30 cellular contexts compared by ENCODE assay signal in the genomic region with DNA sequence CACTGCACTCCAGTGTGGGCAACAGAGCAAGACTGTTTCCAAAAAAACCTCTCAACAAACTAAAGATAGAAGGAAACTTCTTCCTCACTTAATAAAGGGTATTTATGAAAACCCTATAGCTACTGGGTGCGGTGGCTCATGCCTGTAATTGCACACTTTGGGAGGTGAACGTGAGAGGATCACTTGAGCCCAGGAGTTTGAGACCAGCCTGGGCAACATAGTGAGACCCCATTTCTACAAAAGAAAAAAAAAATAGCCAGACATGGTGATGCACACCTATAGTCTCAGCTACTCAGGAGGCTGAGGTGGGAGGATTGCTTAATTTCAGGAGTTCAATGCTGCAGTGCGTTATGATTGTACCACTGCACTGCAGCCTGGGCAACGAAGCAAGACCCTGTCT. TPM values are rescaled to one million over a fixed set of nuclear protein-coding genes. Genes with fewer than 3 reads are reported as not detected.
DNase-seq lines count a peak whose midpoint lies in the region; ATAC-seq, FAIRE-seq and TF ChIP-seq lines count a peak whose summit lies in the region.
"Had no signal": no experiment of that assay in that cellular context is flagged by ENCODE, and none has a peak within 500 bp of the region (broad histone marks: within the 10 kb centered on the region; RNA-seq: fewer than 3 reads in every experiment).

No MANE protein-coding gene starts in this region.

- WGBS in HepG2 (ENCODE audit: low lambda C conversion rate): 96% methylated on average over 4 of the region's 4 CpGs
- whole genome bisulfite sequencing in right lobe of liver (ENCODE audit: insufficient coverage, low coverage, low lambda C conversion rate, missing lambda C conversion rate): 91% methylated on average over 4 of the region's 4 CpGs

- H3K79me2 ChIP-seq in HepG2 (ENCODE audit: insufficient read depth, low read length): peaks cover 50% of the 10 kb centered on the region

- no peak overlapping the region for H3K4me2 ChIP-seq in HepG2 (ENCODE audit: low read depth, low read length)
- H3K4me2 ChIP-seq: BLaER1 had no signal

- H3K27me3 ChIP-seq in HepG2 (ENCODE audit: control insufficient read depth in 1 of 2, insufficient read depth in 2 of 2, low read length in 2 of 2): no peaks in the 10 kb centered on the region
- no peaks in the 10 kb centered on the region for H3K27me3 ChIP-seq in right lobe of liver
- H3K27me3 ChIP-seq: BE2C, BLaER1 had no signal

- TF ChIP-seq EP300 in HepG2 (IDR thresholded peaks at IDR 0.05; ENCODE audit: low read depth in 2 of 2, low read length in 2 of 2) (no peak), HepG2 (CRISPR knock-in tag; IDR thresholded peaks at IDR 0.05; ENCODE audit: borderline replicate concordance) (no peak)

- H3K27ac ChIP-seq in HepG2 (ENCODE audit: extremely low read length, insufficient read depth, low read length): no peak overlapping the region
- no peak overlapping the region for H3K27ac ChIP-seq in right lobe of liver
- H3K27ac ChIP-seq: BLaER1 had no signal

- in situ Hi-C loops in HepG2 (cut with HindIII; ENCODE audit: extremely low pct_ligation_motif_present, low pct_unique_long_range_greater_than_20kb): no loop called here

- no peak overlapping the region for H3K4me3 Mint-ChIP-seq in WTC11
- H3K4me3 Mint-ChIP-seq: CD14-positive monocyte; CD4-positive, alpha-beta memory T cell; CD4-positive, CD25-positive, alpha-beta regulatory T cell; CD8-positive, alpha-beta memory T cell had no signal

- CTCF ChIA-PET in HepG2 (lab: Yijun Ruan, JAX; ENCODE audit: low intra/inter-chr PET ratio, low total read pairs): no interaction called here
- CTCF ChIA-PET in WTC11 (lab: Charles Lee): no interaction called here

- H3K36me3 Mint-ChIP-seq in WTC11: no peaks in the 10 kb centered on the region; the same call in 1 of the 2 replicates

- no peak overlapping the region for H3K27ac Mint-ChIP-seq in WTC11
- H3K27ac Mint-ChIP-seq: CD14-positive monocyte; CD4-positive, CD25-positive, alpha-beta regulatory T cell; CD8-positive, alpha-beta memory T cell had no signal

- H3K9me3 Mint-ChIP-seq in WTC11: no peaks in the 10 kb centered on the region
- H3K9me3 Mint-ChIP-seq: CD4-positive, alpha-beta memory T cell; CD4-positive, CD25-positive, alpha-beta regulatory T cell; CD8-positive, alpha-beta memory T cell had no signal

- ATAC-seq in HepG2 (no peak), right lobe of liver (no peak), WTC11 (no peak)
- ATAC-seq: GM12878 had no signal

- no peaks in the 10 kb centered on the region for H3K27me3 Mint-ChIP-seq in WTC11 (ENCODE audit: low read depth)
- H3K27me3 Mint-ChIP-seq: CD4-positive, alpha-beta memory T cell; CD4-positive, CD25-positive, alpha-beta regulatory T cell; CD8-positive, alpha-beta memory T cell had no signal

- no TSS peak for BruUV-seq in HepG2 (replicated peaks; lab: Mats Ljungman, UMichigan)

- no peak overlapping the region for H2AFZ ChIP-seq in HepG2 (ENCODE audit: low read length)

- TF ChIP-seq POLR2A in HepG2 (IDR thresholded peaks at IDR 0.05; ENCODE audit: insufficient read depth in 1 of 2, low read depth in 2 of 2, low read length in 2 of 2) (no peak), right lobe of liver (IDR thresholded peaks at IDR 0.05) (no peak)

- H3K36me3 ChIP-seq in HepG2 (replicated peaks in 1 of 2; ENCODE audit: control insufficient read depth in 1 of 2, insufficient read depth in 2 of 2, low read length in 2 of 2) (peaks cover 3 to 15% of the 10 kb centered on the region in 2 experiments; a peak in 3 of 5 replicates), right lobe of liver (no peaks in the 10 kb centered on the region)
- H3K36me3 ChIP-seq: BE2C had no signal

- TF ChIP-seq CTCF in HepG2 (CRISPR knock-in tag; IDR thresholded peaks at IDR 0.05) (no peak), right lobe of liver (IDR thresholded peaks at IDR 0.05) (no peak), WTC11 (IDR thresholded peaks at IDR 0.05) (no peak)

- intact Hi-C loops in HepG2 (cut with micrococcal nuclease; ENCODE audit: unreplicated experiment) (no loop called here), right lobe of liver (cut with DNase I) (no loop called here)

- no peaks in the 10 kb centered on the region for H3K4me1 Mint-ChIP-seq in WTC11

- H3K9ac ChIP-seq in HepG2 (ENCODE audit: insufficient read depth, low read depth, low read length): no peak overlapping the region
- H3K9ac ChIP-seq: BLaER1 had no signal

- H3K4me3 ChIP-seq in HepG2 (replicated peaks in 1 of 3; ENCODE audit: insufficient read depth in 1 of 3, low read depth in 2 of 3, low read length in 3 of 3): no peak overlapping the region
- H3K4me3 ChIP-seq in right lobe of liver: no peak overlapping the region
- H3K4me3 ChIP-seq: BLaER1, GM12878 had no signal

- no peak for TF ChIP-seq RAD21 in HepG2 (CRISPR knock-in tag; IDR thresholded peaks at IDR 0.05)

- POLR2A ChIA-PET in HepG2 (lab: Yijun Ruan, JAX): interaction anchor here (0.6 to 1.9 kb wide), 2 partner anchors 30 to 50 kb away, joined by 3 to 4 read pairs; partner anchors contain the start of gene UBA7
- POLR2A ChIA-PET in WTC11 (lab: Charles Lee): no interaction called here

- H3K9me3 ChIP-seq in HepG2 (ENCODE audit: low read length) (no peaks in the 10 kb centered on the region), right lobe of liver (no peaks in the 10 kb centered on the region)
- H3K9me3 ChIP-seq: BE2C, BLaER1 had no signal

- H4K20me1 ChIP-seq in HepG2 (ENCODE audit: insufficient read depth, low read length): 0 out of 2 replicates have a peak, but pooled peaks cover 4% of the 10 kb centered on the region

- FAIRE-seq in HepG2 (lab: Jason Lieb, UNC): no peak
- FAIRE-seq: A204.1, GM12878, GM12892, GM18507 had no signal

- H3K4me1 ChIP-seq in HepG2 (ENCODE audit: insufficient read depth, low read length) (no peaks in the 10 kb centered on the region), right lobe of liver (peaks cover 0 to 1% (median 0%) of the 10 kb centered on the region in 4 donors)
- H3K4me1 ChIP-seq: BE2C, BLaER1 had no signal

- DNase-seq in HepG2 (ENCODE audit: low spot score) (no peak), right lobe of liver (no peak), WTC11 (ENCODE audit: low spot score) (no peak), foreskin melanocyte (no peak)
- no peak for DNase-seq in activated CD4-positive, alpha-beta T cell treated with anti-CD3 and anti-CD28 coated beads, Interleukin-2, amount 50 U/mL, for 1 hour
- DNase-seq: 8988T; ACHN; BE2C; C1 segment of cervical spinal cord; CD4-positive, alpha-beta memory T cell; CD4-positive, CD25-positive, alpha-beta regulatory T cell; CD8-positive, alpha-beta memory T cell; COR-L47; DMS 273 treated with DMSO at 0.1 percent for 48 hours; DMS153; DMS53; DMS79; DND-41; EL; GDM1 had no signal

RNA-seq across cellular contexts. Expression of gene IP6K1, which starts 22.4 kb away (rescaled TPM):
- total RNA-seq in HepG2 (2016; rRNA removed; fragmentation: Illumina TruSeq; extraction: Trizol): 17.7 and 20.0 TPM in 2 replicates
- total RNA-seq in HepG2 (2016; cell fraction: cytosol; rRNA removed; fragmentation: Illumina TruSeq; extraction: Trizol; ENCODE audit: low read depth): 2.3 and 2.4 TPM in 2 replicates
- total RNA-seq in HepG2 (2016; cell fraction: insoluble cytoplasmic fraction; rRNA removed; fragmentation: Illumina TruSeq; extraction: Trizol): 18.9 TPM in 2 replicates
- total RNA-seq in HepG2 (2016; cell fraction: membrane; rRNA removed; fragmentation: Illumina TruSeq; extraction: Trizol): 10.5 and 11.3 TPM in 2 replicates
- total RNA-seq in HepG2 (2016; cell fraction: nucleus; rRNA removed; fragmentation: Illumina TruSeq; extraction: Trizol): 14.7 and 20.3 TPM in 2 replicates
- polyA plus RNA-seq in HepG2 (2011; rRNA removed): 29.7 and 38.8 TPM in 2 replicates
- polyA plus RNA-seq in HepG2 (2011; cell fraction: cytosol; rRNA removed): 15.7 and 20.5 TPM in 2 replicates
- polyA plus RNA-seq in HepG2 (2011; cell fraction: nucleus; rRNA removed): 37.9 and 43.4 TPM in 2 replicates
- 17.1 and 20.6 TPM in 2 replicates for polyA plus RNA-seq in HepG2 (2012)
- 1.5 and 2.0 TPM in 2 replicates for polyA plus RNA-seq in HepG2 (2016; cell fraction: cytosol; fragmentation: Illumina TruSeq; extraction: Trizol; ENCODE audit: low read depth)
- polyA plus RNA-seq in HepG2 (2016; cell fraction: insoluble cytoplasmic fraction; fragmentation: Illumina TruSeq; extraction: Trizol; ENCODE audit: low read depth): 13.9 and 19.8 TPM in 2 replicates
- 6.2 and 7.7 TPM in 2 replicates for polyA plus RNA-seq in HepG2 (2016; cell fraction: membrane; fragmentation: Illumina TruSeq; extraction: Trizol; ENCODE audit: low read depth)
- 23.1 and 24.9 TPM in 2 replicates for polyA plus RNA-seq in HepG2 (2016; cell fraction: nucleus; fragmentation: Illumina TruSeq; extraction: Trizol; ENCODE audit: insufficient read depth, low read depth)
- 99.3 and 116 TPM in 2 replicates for polyA minus RNA-seq in HepG2 (2011; rRNA and poly(A)+ RNA removed; ENCODE audit: low replicate concordance)
- polyA minus RNA-seq in HepG2 (2011; cell fraction: cytosol; rRNA and poly(A)+ RNA removed): 24.3 and 30.4 TPM in 2 replicates
- polyA minus RNA-seq in HepG2 (2011; cell fraction: nucleus; rRNA and poly(A)+ RNA removed): 29.6 and 33.9 TPM in 2 replicates
- 10 to 100 TPM; 12.6 to 19.6 (median 16.2) TPM for total RNA-seq in right lobe of liver
- total RNA-seq in WTC11 (2021): 29.2 to 32.2 TPM (median 32.2 TPM) in 3 replicates

RNA-seq across cellular contexts. Expression of gene CDHR4, which starts 35.7 kb away (rescaled TPM):
- total RNA-seq in HepG2 (2016; rRNA removed; fragmentation: Illumina TruSeq; extraction: Trizol): not detected in 2 replicates
- not detected in 2 replicates for total RNA-seq in HepG2 (2016; cell fraction: cytosol; rRNA removed; fragmentation: Illumina TruSeq; extraction: Trizol; ENCODE audit: low read depth)
- total RNA-seq in HepG2 (2016; cell fraction: insoluble cytoplasmic fraction; rRNA removed; fragmentation: Illumina TruSeq; extraction: Trizol): not detected in 2 replicates
- total RNA-seq in HepG2 (2016; cell fraction: membrane; rRNA removed; fragmentation: Illumina TruSeq; extraction: Trizol): not detected in 2 replicates
- total RNA-seq in HepG2 (2016; cell fraction: nucleus; rRNA removed; fragmentation: Illumina TruSeq; extraction: Trizol): not detected in 2 replicates
- 0.21 and 0.26 TPM in 2 replicates for polyA plus RNA-seq in HepG2 (2011; rRNA removed)
- polyA plus RNA-seq in HepG2 (2011; cell fraction: cytosol; rRNA removed): 0.08 TPM in 1 of 2 replicates, not detected in the other
- polyA plus RNA-seq in HepG2 (2011; cell fraction: nucleus; rRNA removed): 0.98 and 1.7 TPM in 2 replicates
- not detected in 2 replicates for polyA plus RNA-seq in HepG2 (2012)
- polyA plus RNA-seq in HepG2 (2016; cell fraction: cytosol; fragmentation: Illumina TruSeq; extraction: Trizol; ENCODE audit: low read depth): not detected in 2 replicates
- not detected in 2 replicates for polyA plus RNA-seq in HepG2 (2016; cell fraction: insoluble cytoplasmic fraction; fragmentation: Illumina TruSeq; extraction: Trizol; ENCODE audit: low read depth)
- polyA plus RNA-seq in HepG2 (2016; cell fraction: membrane; fragmentation: Illumina TruSeq; extraction: Trizol; ENCODE audit: low read depth): not detected in 2 replicates
- polyA plus RNA-seq in HepG2 (2016; cell fraction: nucleus; fragmentation: Illumina TruSeq; extraction: Trizol; ENCODE audit: insufficient read depth, low read depth): 0.17 TPM in 1 of 2 replicates, not detected in the other
- 0.40 TPM in 1 of 2 replicates, not detected in the other for polyA minus RNA-seq in HepG2 (2011; rRNA and poly(A)+ RNA removed; ENCODE audit: low replicate concordance)
- polyA minus RNA-seq in HepG2 (2011; cell fraction: cytosol; rRNA and poly(A)+ RNA removed): not detected in 2 replicates
- 0.26 TPM in 1 of 2 replicates, not detected in the other for polyA minus RNA-seq in HepG2 (2011; cell fraction: nucleus; rRNA and poly(A)+ RNA removed)
- not detected for total RNA-seq in right lobe of liver
- total RNA-seq in WTC11 (2021): 0.17 to 0.69 TPM (median 0.39 TPM) in 3 replicates
- total RNA-seq: A673; CD8-positive, alpha-beta memory T cell; Daoy; G401; GM12878 had no signal
- polyA plus RNA-seq: AG04450; CD14-positive monocyte; CD4-positive, alpha-beta memory T cell; CD4-positive, CD25-positive, alpha-beta regulatory T cell; CD8-positive, alpha-beta memory T cell; GM12878 had no signal

RNA-seq across cellular contexts. Expression of gene INKA1, which starts 39.1 kb away (rescaled TPM):
- 0.22 TPM in 1 of 2 replicates, not detected in the other for total RNA-seq in HepG2 (2016; rRNA removed; fragmentation: Illumina TruSeq; extraction: Trizol)
- total RNA-seq in HepG2 (2016; cell fraction: cytosol; rRNA removed; fragmentation: Illumina TruSeq; extraction: Trizol; ENCODE audit: low read depth): 0.30 TPM in 1 of 2 replicates, not detected in the other
- total RNA-seq in HepG2 (2016; cell fraction: insoluble cytoplasmic fraction; rRNA removed; fragmentation: Illumina TruSeq; extraction: Trizol): 0.15 TPM in 1 of 2 replicates, not detected in the other
- 0.17 and 0.28 TPM in 2 replicates for total RNA-seq in HepG2 (2016; cell fraction: membrane; rRNA removed; fragmentation: Illumina TruSeq; extraction: Trizol)
- total RNA-seq in HepG2 (2016; cell fraction: nucleus; rRNA removed; fragmentation: Illumina TruSeq; extraction: Trizol): not detected in 2 replicates
- polyA plus RNA-seq in HepG2 (2011; rRNA removed): 0.41 and 0.77 TPM in 2 replicates
- polyA plus RNA-seq in HepG2 (2011; cell fraction: cytosol; rRNA removed): 0.42 and 0.78 TPM in 2 replicates
- 0.34 and 1.1 TPM in 2 replicates for polyA plus RNA-seq in HepG2 (2011; cell fraction: nucleus; rRNA removed)
- 0.28 and 0.42 TPM in 2 replicates for polyA plus RNA-seq in HepG2 (2012)
- 0.14 and 0.17 TPM in 2 replicates for polyA plus RNA-seq in HepG2 (2016; cell fraction: cytosol; fragmentation: Illumina TruSeq; extraction: Trizol; ENCODE audit: low read depth)
- 0.23 TPM in 1 of 2 replicates, not detected in the other for polyA plus RNA-seq in HepG2 (2016; cell fraction: insoluble cytoplasmic fraction; fragmentation: Illumina TruSeq; extraction: Trizol; ENCODE audit: low read depth)
- polyA plus RNA-seq in HepG2 (2016; cell fraction: membrane; fragmentation: Illumina TruSeq; extraction: Trizol; ENCODE audit: low read depth): 0.22 TPM in 1 of 2 replicates, not detected in the other
- not detected in 2 replicates for polyA plus RNA-seq in HepG2 (2016; cell fraction: nucleus; fragmentation: Illumina TruSeq; extraction: Trizol; ENCODE audit: insufficient read depth, low read depth)
- 0.38 and 0.82 TPM in 2 replicates for polyA minus RNA-seq in HepG2 (2011; rRNA and poly(A)+ RNA removed; ENCODE audit: low replicate concordance)
- polyA minus RNA-seq in HepG2 (2011; cell fraction: cytosol; rRNA and poly(A)+ RNA removed): 0.79 TPM in 1 of 2 replicates, not detected in the other
- polyA minus RNA-seq in HepG2 (2011; cell fraction: nucleus; rRNA and poly(A)+ RNA removed): 0.50 and 0.64 TPM in 2 replicates
- total RNA-seq in right lobe of liver: 1 to 10 TPM in 1 of 6 experiments, under 1 TPM in 5; 0.46 to 1.2 (median 0.73) TPM
- 1.4 to 2.0 TPM (median 1.5 TPM) in 3 replicates for total RNA-seq in WTC11 (2021)
- total RNA-seq: Daoy had no signal

RNA-seq across cellular contexts. Expression of gene GMPPB, which starts 40.2 kb away (rescaled TPM):
- 21.7 and 23.1 TPM in 2 replicates for total RNA-seq in HepG2 (2016; rRNA removed; fragmentation: Illumina TruSeq; extraction: Trizol)
- total RNA-seq in HepG2 (2016; cell fraction: cytosol; rRNA removed; fragmentation: Illumina TruSeq; extraction: Trizol; ENCODE audit: low read depth): 3.9 and 5.4 TPM in 2 replicates
- total RNA-seq in HepG2 (2016; cell fraction: insoluble cytoplasmic fraction; rRNA removed; fragmentation: Illumina TruSeq; extraction: Trizol): 21.2 and 23.8 TPM in 2 replicates
- total RNA-seq in HepG2 (2016; cell fraction: membrane; rRNA removed; fragmentation: Illumina TruSeq; extraction: Trizol): 7.3 and 8.9 TPM in 2 replicates
- 14.9 and 16.7 TPM in 2 replicates for total RNA-seq in HepG2 (2016; cell fraction: nucleus; rRNA removed; fragmentation: Illumina TruSeq; extraction: Trizol)
- polyA plus RNA-seq in HepG2 (2011; rRNA removed): 6.5 and 9.1 TPM in 2 replicates
- 6.3 and 8.4 TPM in 2 replicates for polyA plus RNA-seq in HepG2 (2011; cell fraction: cytosol; rRNA removed)
- polyA plus RNA-seq in HepG2 (2011; cell fraction: nucleus; rRNA removed): 15.5 and 21.5 TPM in 2 replicates
- polyA plus RNA-seq in HepG2 (2012): 4.8 and 5.8 TPM in 2 replicates
- 3.3 and 3.7 TPM in 2 replicates for polyA plus RNA-seq in HepG2 (2016; cell fraction: cytosol; fragmentation: Illumina TruSeq; extraction: Trizol; ENCODE audit: low read depth)
- 17.8 and 18.8 TPM in 2 replicates for polyA plus RNA-seq in HepG2 (2016; cell fraction: insoluble cytoplasmic fraction; fragmentation: Illumina TruSeq; extraction: Trizol; ENCODE audit: low read depth)
- 4.7 and 5.8 TPM in 2 replicates for polyA plus RNA-seq in HepG2 (2016; cell fraction: membrane; fragmentation: Illumina TruSeq; extraction: Trizol; ENCODE audit: low read depth)
- 23.9 and 25.9 TPM in 2 replicates for polyA plus RNA-seq in HepG2 (2016; cell fraction: nucleus; fragmentation: Illumina TruSeq; extraction: Trizol; ENCODE audit: insufficient read depth, low read depth)
- polyA minus RNA-seq in HepG2 (2011; rRNA and poly(A)+ RNA removed; ENCODE audit: low replicate concordance): 21.4 and 30.7 TPM in 2 replicates
- polyA minus RNA-seq in HepG2 (2011; cell fraction: cytosol; rRNA and poly(A)+ RNA removed): 4.2 and 5.6 TPM in 2 replicates
- 12.6 and 20.3 TPM in 2 replicates for polyA minus RNA-seq in HepG2 (2011; cell fraction: nucleus; rRNA and poly(A)+ RNA removed)
- total RNA-seq in right lobe of liver: 10 to 100 TPM; 12.2 to 34.2 (median 25.6) TPM
- total RNA-seq in WTC11 (2021): 23.7 to 28.7 TPM (median 28.0 TPM) in 3 replicates

RNA-seq across cellular contexts. Expression of gene AMIGO3, which starts 44.5 kb away (rescaled TPM):
- 0.35 TPM in 1 of 2 replicates, not detected in the other for total RNA-seq in HepG2 (2016; rRNA removed; fragmentation: Illumina TruSeq; extraction: Trizol)
- total RNA-seq in HepG2 (2016; cell fraction: cytosol; rRNA removed; fragmentation: Illumina TruSeq; extraction: Trizol; ENCODE audit: low read depth): 0.18 and 0.51 TPM in 2 replicates
- total RNA-seq in HepG2 (2016; cell fraction: insoluble cytoplasmic fraction; rRNA removed; fragmentation: Illumina TruSeq; extraction: Trizol): 0.13 and 0.45 TPM in 2 replicates
- total RNA-seq in HepG2 (2016; cell fraction: membrane; rRNA removed; fragmentation: Illumina TruSeq; extraction: Trizol): 0.19 TPM in 1 of 2 replicates, not detected in the other
- total RNA-seq in HepG2 (2016; cell fraction: nucleus; rRNA removed; fragmentation: Illumina TruSeq; extraction: Trizol): not detected in 2 replicates
- 0.21 TPM in 1 of 2 replicates, not detected in the other for polyA plus RNA-seq in HepG2 (2011; rRNA removed)
- 0.03 and 0.07 TPM in 2 replicates for polyA plus RNA-seq in HepG2 (2011; cell fraction: cytosol; rRNA removed)
- polyA plus RNA-seq in HepG2 (2011; cell fraction: nucleus; rRNA removed): 3.1 and 7.8 TPM in 2 replicates
- 0.36 TPM in 1 of 2 replicates, not detected in the other for polyA plus RNA-seq in HepG2 (2012)
- polyA plus RNA-seq in HepG2 (2016; cell fraction: cytosol; fragmentation: Illumina TruSeq; extraction: Trizol; ENCODE audit: low read depth): 0.40 and 0.44 TPM in 2 replicates
- 0.73 and 0.79 TPM in 2 replicates for polyA plus RNA-seq in HepG2 (2016; cell fraction: insoluble cytoplasmic fraction; fragmentation: Illumina TruSeq; extraction: Trizol; ENCODE audit: low read depth)
- polyA plus RNA-seq in HepG2 (2016; cell fraction: membrane; fragmentation: Illumina TruSeq; extraction: Trizol; ENCODE audit: low read depth): 0.40 and 0.43 TPM in 2 replicates
- 0.53 and 1.7 TPM in 2 replicates for polyA plus RNA-seq in HepG2 (2016; cell fraction: nucleus; fragmentation: Illumina TruSeq; extraction: Trizol; ENCODE audit: insufficient read depth, low read depth)
- 1.8 and 3.5 TPM in 2 replicates for polyA minus RNA-seq in HepG2 (2011; rRNA and poly(A)+ RNA removed; ENCODE audit: low replicate concordance)
- 0.26 and 0.30 TPM in 2 replicates for polyA minus RNA-seq in HepG2 (2011; cell fraction: cytosol; rRNA and poly(A)+ RNA removed)
- 0.75 and 2.1 TPM in 2 replicates for polyA minus RNA-seq in HepG2 (2011; cell fraction: nucleus; rRNA and poly(A)+ RNA removed)
- total RNA-seq in right lobe of liver: 1 to 10 TPM in 1 of 6 experiments, under 1 TPM in 3, not detected in 2; 0.07 to 2.4 (median 0.64) TPM
- 3.9 to 5.3 TPM (median 4.3 TPM) in 3 replicates for total RNA-seq in WTC11 (2021)
- total RNA-seq: A673; CD4-positive, alpha-beta memory T cell; CD4-positive, CD25-positive, alpha-beta regulatory T cell had no signal
- polyA plus RNA-seq: AG04450; CD14-positive monocyte; CD4-positive, alpha-beta memory T cell had no signal

Comparison
In these comparisons a context has a peak if more than half of its experiments do, and no peak if none do; other contexts are left out.
1. Of the 50 proteins assayed by ChIP-seq in both HepG2 and WTC11: peak only in HepG2: none; only in WTC11: none; in both: ZNF121; in neither: 49.